25 cellular contexts compared by ENCODE assay signal in genomic region chr2:186599186-186599778, GRCh38. TPM values are rescaled to one million over a fixed set of nuclear protein-coding genes. Genes with fewer than 3 reads are reported as not detected.
DNase-seq lines count a peak whose midpoint lies in the region; ATAC-seq and TF ChIP-seq lines count a peak whose summit lies in the region.
"Had no signal": no experiment of that assay in that cellular context is flagged by ENCODE, and none has a peak within 500 bp of the region (broad histone marks: within the 10 kb centered on the region; RNA-seq: fewer than 3 reads in every experiment).

No MANE protein-coding gene starts in this region.

- intact Hi-C loops in left ventricle myocardium inferior (cut with micrococcal nuclease): no loop called here
- intact Hi-C loops in Right ventricle myocardium inferior (cut with DNase I): no loop called here
- intact Hi-C loops in CD4-positive, alpha-beta memory T cell (cut with micrococcal nuclease): no loop called here

- no peaks in the 10 kb centered on the region for H3K27me3 ChIP-seq in left ventricle myocardium inferior (ENCODE audit: low read depth)
- H3K27me3 ChIP-seq in CD4-positive, alpha-beta memory T cell (ENCODE audit: insufficient read depth, low read length): no peaks in the 10 kb centered on the region
- H3K27me3 ChIP-seq: transverse colon had no signal

- CTCF ChIA-PET in CD4-positive, alpha-beta memory T cell (lab: Charles Lee; ENCODE audit: partially characterized antibody): interaction anchor here (0.9 kb wide), 1 partner anchor 136 kb away, joined by 3 read pairs; no protein-coding TSS in a partner anchor

- H3K4me3 Mint-ChIP-seq in nephron: peak overlapping the region in 1 of 3 experiments; percentile 30
- no peak overlapping the region for H3K4me3 Mint-ChIP-seq in CD4-positive, alpha-beta memory T cell
- H3K4me3 Mint-ChIP-seq: activated CD8-positive, alpha-beta T cell treated with anti-CD3 and anti-CD28 coated beads, Interleukin-2, amount 10 ng/mL, durations not matched to agents 7 days and 5 days; activated naive CD8-positive, alpha-beta T cell treated with anti-CD3 and anti-CD28 coated beads, Interleukin-2, amount 50 U/mL, for 24 hours; naive B cell; stimulated activated naive CD8-positive, alpha-beta T cell treated with anti-CD3 and anti-CD28 coated beads, Interleukin-15, Interleukin-2, amounts not matched to agents 100 ng/mL and 50 ng/mL, for 24 hours; T-cell had no signal

- H3K9me3 ChIP-seq in left ventricle myocardium inferior (replicated peaks): no peaks in the 10 kb centered on the region
- H3K9me3 ChIP-seq in CD4-positive, alpha-beta memory T cell (ENCODE audit: control insufficient read depth in 1 of 2, low read length in 2 of 2): no peaks in the 10 kb centered on the region
- H3K9me3 ChIP-seq: transverse colon had no signal

- H3K36me3 ChIP-seq in left ventricle myocardium inferior: peaks cover 21% of the 10 kb centered on the region
- no peaks in the 10 kb centered on the region for H3K36me3 ChIP-seq in CD4-positive, alpha-beta memory T cell (ENCODE audit: insufficient read depth, low read length)
- H3K36me3 ChIP-seq: transverse colon had no signal

- H3K36me3 Mint-ChIP-seq in nephron (ENCODE audit: low read depth): peaks cover 12% of the 10 kb centered on the region
- H3K36me3 Mint-ChIP-seq in CD4-positive, alpha-beta memory T cell: peaks cover 8 to 10% of the 10 kb centered on the region in 2 donors
- H3K36me3 Mint-ChIP-seq: naive B cell had no signal

- POLR2A ChIA-PET in CD4-positive, alpha-beta memory T cell (lab: Charles Lee; ENCODE audit: partially characterized antibody): no interaction called here

- H3K27me3 Mint-ChIP-seq in nephron (ENCODE audit: low read depth): no peaks in the 10 kb centered on the region
- H3K27me3 Mint-ChIP-seq in CD4-positive, alpha-beta memory T cell: no peaks in the 10 kb centered on the region
- H3K27me3 Mint-ChIP-seq: activated naive CD8-positive, alpha-beta T cell treated with anti-CD3 and anti-CD28 coated beads, Interleukin-2, amount 50 U/mL, for 24 hours; stimulated activated naive CD8-positive, alpha-beta T cell treated with anti-CD3 and anti-CD28 coated beads, Interleukin-15, Interleukin-2, amounts not matched to agents 100 ng/mL and 50 ng/mL, for 24 hours; T-cell had no signal

- DNase-seq in left ventricle myocardium inferior: no peak
- no peak for DNase-seq in Right ventricle myocardium inferior (ENCODE audit: missing footprints)
- DNase-seq in dermis blood vessel endothelial cell: peak; percentile 53
- no peak for DNase-seq in CD4-positive, alpha-beta memory T cell
- no peak for DNase-seq in stimulated activated CD4-positive, alpha-beta T cell treated with anti-CD3 and anti-CD28 coated beads, Interleukin-4, amount 100 ng/mL, for 24 hours
- no peak for DNase-seq in activated gamma-delta T cell (lab: John Stamatoyannopoulos, UW)
- DNase-seq: 8988T; activated CD4-positive, CD25-positive, alpha-beta regulatory T cell treated with anti-CD3 and anti-CD28 coated beads, Interleukin-2, amount 50 U/mL, for 72 hours; activated CD8-positive, alpha-beta T cell treated with anti-CD3 and anti-CD28 coated beads, Interleukin-2, amount 10 ng/mL, durations not matched to agents 7 days and 5 days; activated gamma-delta T cell treated with Interleukin-2 at 50 U/mL for 16 hours; activated naive CD8-positive, alpha-beta T cell treated with anti-CD3 and anti-CD28 coated beads, Interleukin-2, amount 50 U/mL, for 24 hours; DMS53; left cardiac atrium; mesendoderm; naive B cell; NCI-H1048; NCI-H1694 treated with DMSO at 0.1 percent for 48 hours; NK-92 treated with Interleukin-12 subunit alpha and Interleukin-12 subunit beta, amount 100 ng/mL, for 24 hours; SIG-M5; stimulated activated CD4-positive, alpha-beta T cell treated with anti-CD3 and anti-CD28 coated beads, Interleukin-4, amount 100 ng/mL, for 4 hours; T-cell; transverse colon had no signal

- H3K4me1 ChIP-seq in left ventricle myocardium inferior: peaks cover 73% of the 10 kb centered on the region
- H3K4me1 ChIP-seq in CD4-positive, alpha-beta memory T cell (ENCODE audit: insufficient read depth, low read length): peaks cover 3% of the 10 kb centered on the region

- H3K4me3 ChIP-seq in left ventricle myocardium inferior: no peak overlapping the region
- no peak overlapping the region for H3K4me3 ChIP-seq in CD4-positive, alpha-beta memory T cell (ENCODE audit: low read length in 2 of 2)
- H3K4me3 ChIP-seq: transverse colon had no signal

- H3K27ac ChIP-seq in left ventricle myocardium inferior (replicated peaks): peak overlapping the region; percentile 21
- no peak overlapping the region for H3K27ac ChIP-seq in CD4-positive, alpha-beta memory T cell (ENCODE audit: low read depth, low read length)
- H3K27ac ChIP-seq: transverse colon had no signal

- ATAC-seq in Right ventricle myocardium inferior: no peak
- no peak for ATAC-seq in GM18517 (IDR thresholded peaks at IDR 0.05; ENCODE audit: unreplicated experiment)
- ATAC-seq: activated CD8-positive, alpha-beta T cell treated with anti-CD3 and anti-CD28 coated beads, Interleukin-2, amount 10 ng/mL, durations not matched to agents 7 days and 5 days; activated naive CD8-positive, alpha-beta T cell treated with anti-CD3 and anti-CD28 coated beads, Interleukin-2, amount 50 U/mL, for 24 hours; T-cell had no signal

- H3K27ac Mint-ChIP-seq in nephron: peak overlapping the region in 2 of 3 experiments; percentile 74 to 79
- H3K27ac Mint-ChIP-seq in CD4-positive, alpha-beta memory T cell: peak overlapping the region in 1 of 7 donors; percentile 9
- H3K27ac Mint-ChIP-seq: activated CD8-positive, alpha-beta T cell treated with anti-CD3 and anti-CD28 coated beads, Interleukin-2, amount 10 ng/mL, durations not matched to agents 7 days and 5 days; activated naive CD8-positive, alpha-beta T cell treated with anti-CD3 and anti-CD28 coated beads, Interleukin-2, amount 50 U/mL, for 24 hours; stimulated activated naive CD8-positive, alpha-beta T cell treated with anti-CD3 and anti-CD28 coated beads, Interleukin-15, Interleukin-2, amounts not matched to agents 100 ng/mL and 50 ng/mL, for 24 hours; T-cell had no signal

- peaks cover 29% of the 10 kb centered on the region for H3K4me1 Mint-ChIP-seq in nephron
- peaks cover 3 to 12% (median 9%) of the 10 kb centered on the region in 4 donors for H3K4me1 Mint-ChIP-seq in CD4-positive, alpha-beta memory T cell

- no peak for TF ChIP-seq CTCF in left ventricle myocardium inferior (IDR thresholded peaks at IDR 0.05; ENCODE audit: borderline replicate concordance)
- TF ChIP-seq CTCF in nephron (IDR thresholded peaks at IDR 0.05; ENCODE audit: unreplicated experiment in 3 of 3): no peak

- no peaks in the 10 kb centered on the region for H3K9me3 Mint-ChIP-seq in nephron
- H3K9me3 Mint-ChIP-seq in CD4-positive, alpha-beta memory T cell: no peaks in the 10 kb centered on the region
- H3K9me3 Mint-ChIP-seq: activated naive CD8-positive, alpha-beta T cell treated with anti-CD3 and anti-CD28 coated beads, Interleukin-2, amount 50 U/mL, for 24 hours; naive B cell; stimulated activated naive CD8-positive, alpha-beta T cell treated with anti-CD3 and anti-CD28 coated beads, Interleukin-15, Interleukin-2, amounts not matched to agents 100 ng/mL and 50 ng/mL, for 24 hours; T-cell had no signal

RNA-seq across cellular contexts. Expression of gene ITGAV, which starts 9.4 kb away (rescaled TPM):
- 178 TPM for total RNA-seq in left ventricle myocardium inferior
- 139 TPM for total RNA-seq in Right ventricle myocardium inferior
- total RNA-seq in dermis blood vessel endothelial cell: 182 and 188 TPM in 2 replicates
- total RNA-seq in CD4-positive, alpha-beta memory T cell: 10 to 100 TPM; 11.0 to 12.0 TPM
- 1 to 10 TPM; 1.2 to 2.3 TPM for polyA plus RNA-seq in CD4-positive, alpha-beta memory T cell

Comparison
In these comparisons a context has a peak if more than half of its experiments do, and no peak if none do; other contexts are left out.
1. RNA of gene ITGAV, which starts 9.4 kb away (total RNA-seq): 182 to 188 TPM in dermis blood vessel endothelial cell, 178 TPM in left ventricle myocardium inferior (single experiment) and 139 TPM in Right ventricle myocardium inferior (single experiment); 11.0 to 12.0 TPM in CD4-positive, alpha-beta memory T cell; every median in the first group is over 10 times any median in the second.